1 cellular context compared by ENCODE assay signal in genomic region chr10:94288361-94289116, GRCh38.
TF ChIP-seq lines count a peak whose summit lies in the region.

No MANE protein-coding gene starts in this region.

TF ChIP-seq in GM23338, 12 proteins besides CTCF, POLR2A, EP300 and RAD21 (continued from another document):
- TF ChIP-seq ZNF462 (CRISPR knock-in tag; IDR thresholded peaks at IDR 0.05) (no peak), EZH2phosphoT487 (IDR thresholded peaks at IDR 0.05; ENCODE audit: unreplicated experiment) (no peak), ZNF331 (CRISPR knock-in tag; IDR thresholded peaks at IDR 0.05; ENCODE audit: low read depth) (no peak), EZH2 (IDR thresholded peaks at IDR 0.05; ENCODE audit: low read depth, unreplicated experiment) (no peak), ETS1 (IDR thresholded peaks at IDR 0.05) (no peak), JUNB (IDR thresholded peaks at IDR 0.05; ENCODE audit: unreplicated experiment) (no peak), ZNF114 (CRISPR knock-in tag; IDR thresholded peaks at IDR 0.05) (no peak), POLR2AphosphoS5 (IDR thresholded peaks at IDR 0.05; ENCODE audit: low read depth) (no peak), STAT1 (IDR thresholded peaks at IDR 0.05; ENCODE audit: unreplicated experiment) (no peak), NANOG (IDR thresholded peaks at IDR 0.05; ENCODE audit: borderline replicate concordance) (no peak)
